1 cellular context compared by ENCODE assay signal in genomic region chr10:77274046-77274795, GRCh38.
TF ChIP-seq lines count a peak whose summit lies in the region.

No MANE protein-coding gene starts in this region.

TF ChIP-seq in HEK293, 187 proteins besides CTCF, POLR2A, EP300 and RAD21 (continued from another document):
- peak; percentile 38; the same call in 1 of the 2 replicates for TF ChIP-seq ZNF366 (tag by site-specific recombination; conservative IDR thresholded peaks at IDR 0.05)
- TF ChIP-seq ZNF521 (tag by site-specific recombination; IDR thresholded peaks at IDR 0.05), result no peak
- TF ChIP-seq ZNF785 (tag by site-specific recombination; IDR thresholded peaks at IDR 0.05), result no peak
- TF ChIP-seq ZNF580 (tag by site-specific recombination; IDR thresholded peaks at IDR 0.05), result no peak
- no peak for TF ChIP-seq MEIS1 (CRISPR knock-in tag; IDR thresholded peaks at IDR 0.05; ENCODE audit: borderline replicate concordance)
- no peak for TF ChIP-seq ZNF138 (tag by site-specific recombination; IDR thresholded peaks at IDR 0.05; ENCODE audit: borderline replicate concordance)
- TF ChIP-seq ZFP37 (tag by site-specific recombination; IDR thresholded peaks at IDR 0.05), result no peak
- TF ChIP-seq ZNF600 (tag by site-specific recombination; IDR thresholded peaks at IDR 0.05), result 0 out of 2 replicates have a peak, but pooled peaks have one; percentile 11
- TF ChIP-seq OSR2 (tag by site-specific recombination; IDR thresholded peaks at IDR 0.05), result peak; percentile 40; the same call in 1 of the 2 replicates
- TF ChIP-seq ZNF114 (tag by site-specific recombination; IDR thresholded peaks at IDR 0.05), result no peak
- TF ChIP-seq GLI2 (tag by site-specific recombination; IDR thresholded peaks at IDR 0.05; ENCODE audit: borderline replicate concordance, low read depth), result no peak
- no peak for TF ChIP-seq WT1 (tag by site-specific recombination; IDR thresholded peaks at IDR 0.05)
- no peak for TF ChIP-seq PRDM2 (tag by site-specific recombination; IDR thresholded peaks at IDR 0.05; ENCODE audit: borderline replicate concordance)
- no peak for TF ChIP-seq ZBTB49 (tag by site-specific recombination; IDR thresholded peaks at IDR 0.05; ENCODE audit: low read depth)
- no peak for TF ChIP-seq ZNF664 (tag by site-specific recombination; IDR thresholded peaks at IDR 0.05)
- no peak for TF ChIP-seq ZNF341 (tag by site-specific recombination; IDR thresholded peaks at IDR 0.05; ENCODE audit: low read depth)
- no peak for TF ChIP-seq ZIC2 (tag by site-specific recombination; IDR thresholded peaks at IDR 0.05)
- TF ChIP-seq BCL11B (tag by site-specific recombination; IDR thresholded peaks at IDR 0.05; ENCODE audit: low read depth), result no peak
- TF ChIP-seq ZNF776 (tag by site-specific recombination; IDR thresholded peaks at IDR 0.05; ENCODE audit: borderline replicate concordance), result no peak
- TF ChIP-seq ZFP3 (tag by site-specific recombination; IDR thresholded peaks at IDR 0.05; ENCODE audit: low read depth), result no peak
- TF ChIP-seq ZNF23 (tag by site-specific recombination; IDR thresholded peaks at IDR 0.05; ENCODE audit: borderline replicate concordance), result no peak
- no peak for TF ChIP-seq ZNF112 (tag by site-specific recombination; IDR thresholded peaks at IDR 0.05)
- peak; percentile 49; the same call in 1 of the 2 replicates for TF ChIP-seq ZNF561 (tag by site-specific recombination; IDR thresholded peaks at IDR 0.05; ENCODE audit: borderline replicate concordance)
- peak; percentile 67 for TF ChIP-seq FEZF1 (tag by site-specific recombination; IDR thresholded peaks at IDR 0.05)
- TF ChIP-seq SCRT2 (tag by site-specific recombination; IDR thresholded peaks at IDR 0.05), result no peak
- 0 out of 2 replicates have a peak, but pooled peaks have one; percentile 19 for TF ChIP-seq PRDM4 (tag by site-specific recombination; IDR thresholded peaks at IDR 0.05)
- no peak for TF ChIP-seq SCRT1 (tag by site-specific recombination; IDR thresholded peaks at IDR 0.05; ENCODE audit: borderline replicate concordance)
- TF ChIP-seq ELK4 (IDR thresholded peaks at IDR 0.05; ENCODE audit: borderline replicate concordance, low read depth, low read length), result no peak
- TF ChIP-seq SP2 (tag by site-specific recombination; IDR thresholded peaks at IDR 0.05), result no peak
- TF ChIP-seq ZNF548 (tag by site-specific recombination; IDR thresholded peaks at IDR 0.05), result no peak
- TF ChIP-seq ZNF449 (tag by site-specific recombination; IDR thresholded peaks at IDR 0.05), result peak; percentile 20; the same call in 1 of the 2 replicates
- TF ChIP-seq TSHZ1 (tag by site-specific recombination; IDR thresholded peaks at IDR 0.05; ENCODE audit: borderline replicate concordance), result no peak
- TF ChIP-seq ZNF76 (tag by site-specific recombination; IDR thresholded peaks at IDR 0.05; ENCODE audit: borderline replicate concordance, low read depth), result no peak
- TF ChIP-seq ZNF544 (tag by site-specific recombination; IDR thresholded peaks at IDR 0.05), result no peak
- TF ChIP-seq ZNF610 (tag by site-specific recombination; IDR thresholded peaks at IDR 0.05; ENCODE audit: borderline replicate concordance), result 0 out of 2 replicates have a peak, but pooled peaks have one; percentile 10
TF ChIP-seq in HEK293: peak in this region for 15.
